29 cellular contexts compared by ENCODE assay signal in the genomic region with DNA sequence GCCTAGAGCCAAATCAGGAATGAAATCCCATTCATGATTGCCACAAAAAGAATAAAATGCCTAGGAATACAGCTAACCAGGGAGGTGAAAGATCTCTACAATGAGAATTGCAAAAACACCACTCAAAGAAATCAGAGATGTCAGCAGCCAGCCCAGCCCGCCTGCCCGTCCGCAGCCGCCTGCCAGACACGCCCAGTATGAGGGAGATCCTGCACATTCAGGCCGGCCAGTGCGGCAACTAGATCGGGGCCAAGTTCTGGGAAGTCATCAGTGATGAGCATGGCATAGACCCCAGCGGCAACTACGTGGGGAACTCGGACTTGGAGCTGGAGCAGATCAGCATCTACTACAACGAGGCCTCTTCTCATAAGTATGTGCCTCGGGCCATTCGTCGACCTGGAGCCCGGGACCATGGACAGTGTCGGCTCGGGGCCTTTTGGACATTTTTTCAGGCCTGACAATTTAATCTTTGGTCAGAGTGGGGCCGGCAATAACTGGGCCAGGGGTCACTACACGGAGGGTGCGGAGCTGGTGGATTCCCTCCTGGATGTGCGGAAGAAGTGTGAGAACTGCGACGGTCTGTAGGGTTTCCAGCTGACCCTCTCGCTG. TPM values are rescaled to one million over a fixed set of nuclear protein-coding genes. Genes with fewer than 3 reads are reported as not detected.
"Had no signal": no experiment of that assay in that cellular context is flagged by ENCODE, and none has a peak within 500 bp of the region (broad histone marks: within the 10 kb centered on the region; RNA-seq: fewer than 3 reads in every experiment).

No MANE protein-coding gene starts in this region.

- H3K4me3 Mint-ChIP-seq: naive thymus-derived CD8-positive, alpha-beta T cell; nephron; neural crest cell; stimulated activated naive B cell treated with anti-CD40 and anti-IgM and Interleukin-4, amounts not matched to agents 10 μg/mL and 1 μg/mL and 100 μg/mL, for 72 hours had no signal

- H3K27ac Mint-ChIP-seq: naive thymus-derived CD8-positive, alpha-beta T cell; nephron; progenitor cell of endocrine pancreas; stimulated activated naive B cell treated with anti-CD40 and anti-IgM and Interleukin-4, amounts not matched to agents 10 μg/mL and 1 μg/mL and 100 μg/mL, for 72 hours had no signal

- H3K4me1 ChIP-seq: testis, thyroid gland had no signal

- ATAC-seq: left colon; left lung; lower lobe of right lung; naive thymus-derived CD8-positive, alpha-beta T cell; right cardiac atrium; sciatic nerve; stimulated activated naive B cell treated with anti-CD40 and anti-IgM and Interleukin-4, amounts not matched to agents 10 μg/mL and 1 μg/mL and 100 μg/mL, for 72 hours; stimulated activated naive CD8-positive, alpha-beta T cell treated with anti-CD3 and anti-CD28 coated beads, Interleukin-15, Interleukin-2, amounts not matched to agents 100 U/mL and 50 U/mL, for 24 hours; upper lobe of right lung had no signal

- H3K27ac ChIP-seq: left lung, lower lobe of right lung, neutrophil, ovary, skin epidermis, stomach, testis, thyroid gland, transverse colon, upper lobe of right lung had no signal

- H3K27me3 Mint-ChIP-seq: naive thymus-derived CD8-positive, alpha-beta T cell; progenitor cell of endocrine pancreas; stimulated activated naive B cell treated with anti-CD40 and anti-IgM and Interleukin-4, amounts not matched to agents 10 μg/mL and 1 μg/mL and 100 μg/mL, for 72 hours had no signal

- H3K27me3 ChIP-seq: left lung, neutrophil, ovary, stomach, testis, thyroid gland, transverse colon, upper lobe of right lung had no signal

- H3K36me3 Mint-ChIP-seq: naive thymus-derived CD8-positive, alpha-beta T cell had no signal

- H3K9me3 ChIP-seq: lower lobe of right lung, neutrophil, ovary, stomach, testis, thyroid gland, transverse colon, upper lobe of right lung had no signal

- H3K36me3 ChIP-seq: left lung, lower lobe of right lung, neutrophil, ovary, stomach, thyroid gland, transverse colon, upper lobe of right lung had no signal

- H3K9me3 Mint-ChIP-seq: naive thymus-derived CD8-positive, alpha-beta T cell had no signal

- FAIRE-seq: keratinocyte, urothelium cell line had no signal

- DNase-seq: hippocampal formation; left colon; left lung; lower lobe of right lung; mammary epithelial cell; mesenchymal stem cell; naive thymus-derived CD8-positive, alpha-beta T cell; occipital lobe; ovary; right cardiac atrium; stimulated activated CD4-positive, alpha-beta T cell treated with anti-CD3 and anti-CD28 coated beads, Interleukin-12 subunit alpha, Interleukin-12 subunit beta, amount 100 ng/mL, for 4 hours; stimulated activated CD4-positive, alpha-beta T cell treated with anti-CD3 and anti-CD28 coated beads, Interleukin-15, amount 100 ng/mL, for 24 hours; stimulated activated CD4-positive, alpha-beta T cell treated with anti-CD3 and anti-CD28 coated beads, Interleukin-2, amount 100 ng/mL, for 24 hours; stimulated activated CD4-positive, alpha-beta T cell treated with anti-CD3 and anti-CD28 coated beads, Interleukin-4, amount 100 ng/mL, for 1 hour; stimulated activated naive B cell treated with anti-CD40 and anti-IgM and Interleukin-4, amounts not matched to agents 10 μg/mL and 1 μg/mL and 100 μg/mL, for 72 hours; stimulated activated naive CD8-positive, alpha-beta T cell treated with anti-CD3 and anti-CD28 coated beads, Interleukin-15, Interleukin-2, amounts not matched to agents 100 U/mL and 50 U/mL, for 24 hours; stomach; testis; thyroid gland; transverse colon; upper lobe of right lung had no signal

- H3K4me3 ChIP-seq: left lung, lower lobe of right lung, ovary, skin epidermis, stomach, testis, thyroid gland, transverse colon, upper lobe of right lung had no signal

RNA-seq across cellular contexts. Expression of gene GABRR2, which starts 13.4 kb away (rescaled TPM):
- total RNA-seq: mammary epithelial cell had no signal
- polyA plus RNA-seq: mammary epithelial cell; naive thymus-derived CD8-positive, alpha-beta T cell had no signal
